In genomic region chr11:122197055-122197987, GRCh38 we compare ENCODE assay signal across 13 cellular contexts.
DNase-seq lines count a peak whose midpoint lies in the region; ATAC-seq and TF ChIP-seq lines count a peak whose summit lies in the region.
"Had no signal": no experiment of that assay in that cellular context is flagged by ENCODE, and none has a peak within 500 bp of the region (broad histone marks: within the 10 kb centered on the region; RNA-seq: fewer than 3 reads in every experiment).

No MANE protein-coding gene starts in this region.

- no peaks in the 10 kb centered on the region for H3K9me3 Mint-ChIP-seq in chondrocyte (ENCODE audit: low read depth)

- no peak overlapping the region for H3K4me3 ChIP-seq in AG04450 (ENCODE audit: low read depth, low read length)
- H3K4me3 ChIP-seq: gastrocnemius medialis, ovary had no signal

- DNase-seq in AG04450 (ENCODE audit: low read depth, low spot score) = peak; percentile 94
- peak; percentile 100 for DNase-seq in LHCN-M2 (ENCODE audit: low read depth)
- DNase-seq in chondrocyte (ENCODE audit: low spot score) = no peak
- peak; percentile 92 to 98 for DNase-seq in lung microvascular endothelial cell (ENCODE audit: low read depth in 2 of 2)
- DNase-seq in NK-92 treated with Interleukin-12 subunit alpha and Interleukin-12 subunit beta, amount 100 ng/mL, for 24 hours (lab: John Stamatoyannopoulos, UW) = no peak
- no peak for DNase-seq in NCI-H2107 (lab: John Stamatoyannopoulos, UW)
- DNase-seq: activated T-cell treated with anti-CD3 and anti-CD28 coated beads, Interleukin-2, amount 50 U/mL, for 48 hours; DMS 273 treated with DMSO at 0.1 percent for 48 hours; gastrocnemius medialis; NCI-H1417 had no signal

- peak overlapping the region; percentile 2 for H3K4me3 Mint-ChIP-seq in chondrocyte (ENCODE audit: unreplicated experiment)

- H3K27me3 Mint-ChIP-seq in chondrocyte (ENCODE audit: low read depth) = no peaks in the 10 kb centered on the region

- no peak for ATAC-seq in GM19351 (IDR thresholded peaks at IDR 0.05; ENCODE audit: unreplicated experiment)
- no peak for ATAC-seq in HG03139 (IDR thresholded peaks at IDR 0.05; ENCODE audit: unreplicated experiment)
- ATAC-seq: gastrocnemius medialis had no signal

- no peaks in the 10 kb centered on the region for H3K9me3 ChIP-seq in AG04450 (ENCODE audit: control insufficient read depth, insufficient read depth, low read length)
- H3K9me3 ChIP-seq: gastrocnemius medialis, ovary had no signal

- H3K27ac ChIP-seq in AG04450 (ENCODE audit: low read depth, low read length) = peak overlapping the region; percentile 63
- H3K27ac ChIP-seq: gastrocnemius medialis, ovary had no signal

- H3K27ac Mint-ChIP-seq in chondrocyte (ENCODE audit: unreplicated experiment) = peak overlapping the region; percentile 96

- CTCF ChIA-PET in AG04450 (lab: Charles Lee) = interaction anchor here (1.0 to 1.3 kb wide), 2 partner anchors 309 to 542 kb away, joined by 3 read pairs; no protein-coding TSS in a partner anchor

- peaks cover 65% of the 10 kb centered on the region for H3K4me1 Mint-ChIP-seq in chondrocyte (ENCODE audit: low read depth)

- no peaks in the 10 kb centered on the region for H3K36me3 Mint-ChIP-seq in chondrocyte (ENCODE audit: low read depth)

- no peaks in the 10 kb centered on the region for H3K27me3 ChIP-seq in AG04450 (ENCODE audit: control insufficient read depth, insufficient read depth, low read length)
- H3K27me3 ChIP-seq: gastrocnemius medialis, ovary had no signal

- POLR2A ChIA-PET in AG04450 (lab: Yijun Ruan, JAX) = interaction anchor here (0.7 to 1.6 kb wide), 7 partner anchors 11 to 152 kb away, joined by 3 to 14 read pairs (median 4); no protein-coding TSS in a partner anchor

- TF ChIP-seq CTCF in AG04450 (IDR thresholded peaks at IDR 0.05; ENCODE audit: low read depth, low read length) (no peak), chondrocyte (IDR thresholded peaks at IDR 0.05) (no peak)

Comparison
In these comparisons a context has a peak if more than half of its experiments do, and no peak if none do; other contexts are left out.
1. DNase-seq: peak in AG04450 (single experiment), LHCN-M2 (single experiment) and lung microvascular endothelial cell (2 of 2); none in chondrocyte (single experiment), NK-92 treated with Interleukin-12 subunit alpha and Interleukin-12 subunit beta, amount 100 ng/mL, for 24 hours (single experiment) and NCI-H2107 (single experiment).